ENCODE assay signal across 8 cellular contexts in genomic region chr1:156502749-156503671, GRCh38.
A peak's percentile ranks its signal among the peaks of the same experiment; 100 is the strongest.
DNase-seq lines count a peak whose midpoint lies in the region; ATAC-seq and TF ChIP-seq lines count a peak whose summit lies in the region.

No MANE protein-coding gene starts in this region.

- peak overlapping the region; percentile 23; the same call in 1 of the 2 replicates for H3K9ac ChIP-seq in ES-I3 (ENCODE audit: low read depth, low read length)

- in situ Hi-C loops in astrocyte of the spinal cord (cut with HindIII; ENCODE audit: low sequenced_read_pairs) = no loop called here

- ATAC-seq in HG02870 (IDR thresholded peaks at IDR 0.05; ENCODE audit: unreplicated experiment) = no peak
- no peak for ATAC-seq in GM21423 (IDR thresholded peaks at IDR 0.05; ENCODE audit: unreplicated experiment)
- ATAC-seq in GM21619 (IDR thresholded peaks at IDR 0.05; ENCODE audit: unreplicated experiment) = no peak

- no peak for TF ChIP-seq CTCF in astrocyte of the spinal cord (IDR thresholded peaks at IDR 0.05; ENCODE audit: low read depth, low read length)

- H3K9me3 ChIP-seq in ES-I3 (ENCODE audit: control insufficient read depth, insufficient read depth, low read length) = no peaks in the 10 kb centered on the region

- no peaks in the 10 kb centered on the region for H3K36me3 ChIP-seq in ES-I3 (ENCODE audit: insufficient read depth, low read length)

- H3K4me3 ChIP-seq in astrocyte of the spinal cord (ENCODE audit: low read depth, low read length) = no peak overlapping the region

- H3K4me1 ChIP-seq in ES-I3 (ENCODE audit: insufficient read depth, low read length) = peaks cover 30% of the 10 kb centered on the region

- DNase-seq in NCI-H226 (peak; percentile 97), astrocyte of the spinal cord (ENCODE audit: low read depth, low spot score) (peak; percentile 94), hippocampal formation (lab: John Stamatoyannopoulos, UW) (peak; percentile 56 to 66), putamen (ENCODE audit: low spot score) (peak; percentile 80)
